Comparison of ENCODE assay signal across 25 cellular contexts in the genomic region with DNA sequence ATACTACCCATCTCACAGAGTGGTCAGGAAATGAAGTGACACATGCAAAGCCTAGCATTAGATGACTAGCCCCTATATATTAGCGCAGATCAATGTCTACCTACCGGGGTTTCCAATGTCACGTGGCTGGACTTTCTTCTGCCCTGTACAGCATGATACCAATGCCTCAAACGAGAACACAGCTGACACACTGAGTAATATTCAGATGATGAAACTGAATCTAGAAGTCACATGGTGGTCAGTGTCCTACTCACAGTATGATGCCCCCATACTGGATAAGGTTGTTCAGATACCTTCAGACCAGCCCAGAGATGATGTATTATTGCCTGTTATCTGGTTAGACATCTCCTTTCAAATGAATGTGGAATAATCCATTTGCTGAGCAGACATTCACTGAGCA.
"Had no signal": no experiment of that assay in that cellular context is flagged by ENCODE, and none has a peak within 500 bp of the region (broad histone marks: within the 10 kb centered on the region; RNA-seq: fewer than 3 reads in every experiment).

No MANE protein-coding gene starts in this region.

- H3K36me3 ChIP-seq: ascending aorta, thoracic aorta had no signal

- H3K36me3 Mint-ChIP-seq: activated naive CD4-positive, alpha-beta T cell treated with anti-CD3 and anti-CD28 coated beads, Interleukin-2, amount 10 ng/mL, durations not matched to agents 7 days and 5 days; activated naive CD8-positive, alpha-beta T cell treated with anti-CD3 and anti-CD28 coated beads, Interleukin-2, amount 10 ng/mL, durations not matched to agents 7 days and 5 days; memory B cell; natural killer cell had no signal

- H3K27me3 ChIP-seq: ascending aorta had no signal

- H3K4me1 ChIP-seq: ascending aorta had no signal

- H3K4me3 Mint-ChIP-seq: activated naive CD4-positive, alpha-beta T cell treated with anti-CD3 and anti-CD28 coated beads, Interleukin-2, amount 10 ng/mL, durations not matched to agents 7 days and 5 days; activated naive CD8-positive, alpha-beta T cell treated with anti-CD3 and anti-CD28 coated beads, Interleukin-2, amount 10 ng/mL, durations not matched to agents 7 days and 5 days; brain; memory B cell; natural killer cell; stimulated activated naive CD8-positive, alpha-beta T cell treated with anti-CD3 and anti-CD28 coated beads, Interleukin-15, Interleukin-2, amounts not matched to agents 100 ng/mL and 50 ng/mL, for 24 hours had no signal

- H3K9me3 ChIP-seq: ascending aorta, thoracic aorta had no signal

- H3K9me3 Mint-ChIP-seq: activated naive CD4-positive, alpha-beta T cell treated with anti-CD3 and anti-CD28 coated beads, Interleukin-2, amount 10 ng/mL, durations not matched to agents 7 days and 5 days; activated naive CD8-positive, alpha-beta T cell treated with anti-CD3 and anti-CD28 coated beads, Interleukin-2, amount 10 ng/mL, durations not matched to agents 7 days and 5 days; natural killer cell; stimulated activated naive CD8-positive, alpha-beta T cell treated with anti-CD3 and anti-CD28 coated beads, Interleukin-15, Interleukin-2, amounts not matched to agents 100 ng/mL and 50 ng/mL, for 24 hours had no signal

- H3K27ac ChIP-seq: ascending aorta, thoracic aorta, WERI-Rb-1 had no signal

- H3K4me1 Mint-ChIP-seq: activated naive CD4-positive, alpha-beta T cell treated with anti-CD3 and anti-CD28 coated beads, Interleukin-2, amount 10 ng/mL, durations not matched to agents 7 days and 5 days; activated naive CD8-positive, alpha-beta T cell treated with anti-CD3 and anti-CD28 coated beads, Interleukin-2, amount 10 ng/mL, durations not matched to agents 7 days and 5 days; memory B cell; natural killer cell had no signal

- H3K4me3 ChIP-seq: ascending aorta, thoracic aorta had no signal

- DNase-seq: activated CD4-positive, alpha-beta T cell treated with anti-CD3 and anti-CD28 coated beads for 48 hours; activated CD4-positive, alpha-beta T cell treated with anti-CD3 and anti-CD28 coated beads, Interleukin-2, amount 50 U/mL, for 48 hours; activated CD8-positive, alpha-beta memory T cell treated with anti-CD3 and anti-CD28 coated beads for 24 hours; activated gamma-delta T cell; activated naive CD4-positive, alpha-beta T cell treated with anti-CD3 and anti-CD28 coated beads, Interleukin-2, amount 10 ng/mL, durations not matched to agents 7 days and 5 days; activated naive CD8-positive, alpha-beta T cell treated with anti-CD3 and anti-CD28 coated beads, Interleukin-2, amount 10 ng/mL, durations not matched to agents 7 days and 5 days; activated T-cell treated with anti-CD3 and anti-CD28 coated beads, Interleukin-2, amount 50 U/mL, for 1 hour; central memory CD4-positive, alpha-beta T cell; head of caudate nucleus; hippocampal formation; kidney; left colon; midbrain; natural killer cell; posterior cingulate gyrus; right cardiac atrium; stimulated activated CD4-positive, alpha-beta T cell treated with anti-CD3 and anti-CD28 coated beads, Interleukin-2, amount 100 ng/mL, for 48 hours; trophoblast cell; WERI-Rb-1 had no signal

- H3K27ac Mint-ChIP-seq: activated naive CD4-positive, alpha-beta T cell treated with anti-CD3 and anti-CD28 coated beads, Interleukin-2, amount 10 ng/mL, durations not matched to agents 7 days and 5 days; activated naive CD8-positive, alpha-beta T cell treated with anti-CD3 and anti-CD28 coated beads, Interleukin-2, amount 10 ng/mL, durations not matched to agents 7 days and 5 days; brain; memory B cell; natural killer cell; stimulated activated naive CD8-positive, alpha-beta T cell treated with anti-CD3 and anti-CD28 coated beads, Interleukin-15, Interleukin-2, amounts not matched to agents 100 ng/mL and 50 ng/mL, for 24 hours had no signal

- ATAC-seq: activated CD4-positive, CD25-positive, alpha-beta regulatory T cell treated with anti-CD3 and anti-CD28 coated beads, Interleukin-2, amount 50 U/mL, for 24 hours; left colon; natural killer cell; right cardiac atrium had no signal
